12 cellular contexts compared by ENCODE assay signal in the genomic region with DNA sequence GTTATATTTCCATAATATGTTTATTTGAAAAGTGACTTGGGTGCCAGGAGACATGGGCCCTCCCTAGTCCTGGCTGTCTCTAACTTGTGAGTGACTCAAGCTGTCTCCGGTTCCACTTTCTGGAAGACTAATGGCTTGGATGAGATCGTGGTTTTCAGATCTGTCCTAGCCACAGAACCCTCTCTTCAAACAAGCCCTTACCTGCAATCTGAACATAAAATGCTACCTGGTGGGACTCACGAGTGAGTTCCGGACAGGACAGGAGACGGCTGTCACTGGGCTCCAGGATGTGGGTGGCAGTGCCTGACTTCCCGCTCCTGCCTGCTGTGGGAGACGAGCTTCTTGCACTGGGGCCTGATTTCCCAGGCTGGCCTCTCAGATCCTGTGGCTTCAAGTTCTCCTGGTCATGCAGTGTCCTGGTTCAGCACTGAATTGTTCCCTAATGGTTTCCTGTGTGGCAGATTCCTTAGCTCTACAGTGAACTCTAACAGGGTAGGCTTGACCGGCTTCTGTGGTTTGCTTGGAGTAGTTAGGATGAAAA. TPM values are rescaled to one million over a fixed set of nuclear protein-coding genes. Genes with fewer than 3 reads are reported as not detected.
DNase-seq lines count a peak whose midpoint lies in the region; ATAC-seq, FAIRE-seq and TF ChIP-seq lines count a peak whose summit lies in the region.
"Had no signal": no experiment of that assay in that cellular context is flagged by ENCODE, and none has a peak within 500 bp of the region (broad histone marks: within the 10 kb centered on the region; RNA-seq: fewer than 3 reads in every experiment).

No MANE protein-coding gene starts in this region.

- in situ Hi-C loops in GM12878 (cut with MboI) = no loop called here
- in situ Hi-C loops in KBM-7 (cut with MboI; ENCODE audit: low pct_unique_long_range_greater_than_20kb, low sequenced_read_pairs) = no loop called here

- TF ChIP-seq CTCF in cardiac muscle cell (IDR thresholded peaks at IDR 0.05; ENCODE audit: low read depth, low read length) = no peak
- TF ChIP-seq CTCF in GM12878 (IDR thresholded peaks at IDR 0.05 in 2 of 3, conservative IDR thresholded peaks at IDR 0.05 in 1 of 3; ENCODE audit: control insufficient read depth in 2 of 3, extremely low read depth in 1 of 3, insufficient read depth in 1 of 3, low read depth in 3 of 3, low read length in 3 of 3) = no peak
- TF ChIP-seq CTCF in upper lobe of left lung (IDR thresholded peaks at IDR 0.05) = no peak

- ATAC-seq in left cardiac atrium = no peak
- no peak for ATAC-seq in GM12878
- no peak for ATAC-seq in upper lobe of left lung (ENCODE audit: low FRiP score in 2 of 2)

- SMC1A ChIA-PET in GM12878 (lab: Charles Lee; ENCODE audit: uncharacterized antibody, unreplicated experiment) = interaction anchor here (1.5 kb wide), 1 partner anchor 225 kb away, joined by 3 read pairs; no protein-coding TSS in a partner anchor

- no peak for TF ChIP-seq RAD21 in GM12878 (IDR thresholded peaks at IDR 0.05; ENCODE audit: insufficient read depth, low read depth, low read length)

- peaks cover 9% of the 10 kb centered on the region for H3K79me2 ChIP-seq in GM12878 (ENCODE audit: control insufficient read depth, insufficient read depth, low read length)

- CTCF ChIA-PET in GM12878 (lab: Yijun Ruan, JAX) = interaction anchor here (0.9 to 1.1 kb wide), 3 partner anchors 9 to 229 kb away, joined by 3 read pairs; no protein-coding TSS in a partner anchor

- POLR2A ChIA-PET in GM12878 (lab: Charles Lee) = interaction anchor here (0.6 kb wide), 2 partner anchors 13 to 92 kb away, joined by 3 to 7 read pairs; no protein-coding TSS in a partner anchor

- TF ChIP-seq POLR2A in GM12878 (IDR thresholded peaks at IDR 0.05; ENCODE audit: low read depth, low read length) (no peak), upper lobe of left lung (IDR thresholded peaks at IDR 0.05) (peak in 1 of 4 donors; percentile 29)

- intact Hi-C loops in left cardiac atrium (cut with DNase I) = no loop called here
- intact Hi-C loops in GM12878 (cut with micrococcal nuclease; ENCODE audit: unreplicated experiment) = no loop called here

- no peak overlapping the region for H3K9ac ChIP-seq in GM12878 (ENCODE audit: control insufficient read depth, insufficient read depth, low read length)

- no peak overlapping the region for H3K4me3 ChIP-seq in cardiac muscle cell
- H3K4me3 ChIP-seq in GM12878 = no peak overlapping the region
- no peak overlapping the region for H3K4me3 ChIP-seq in upper lobe of left lung

- H3K36me3 ChIP-seq in cardiac muscle cell (no peaks in the 10 kb centered on the region), GM12878 (ENCODE audit: control insufficient read depth in 2 of 2, insufficient read depth in 2 of 2, low read length in 1 of 2) (peaks cover 0 to 1% of the 10 kb centered on the region in 2 experiments; a peak in 2 of 4 replicates), upper lobe of left lung (peaks cover 0 to 3% (median 0%) of the 10 kb centered on the region in 4 donors)

- no peak for DNase-seq in cardiac muscle cell (ENCODE audit: low read depth in 1 of 2, low spot score in 1 of 2)
- no peak for DNase-seq in left cardiac atrium
- DNase-seq in GM12878 (ENCODE audit: low read depth, low spot score) = no peak
- peak in 1 of 2 donors; percentile 39 for DNase-seq in upper lobe of left lung
- no peak for DNase-seq in KBM-7
- DNase-seq in nucleus accumbens (lab: John Stamatoyannopoulos, UW) = no peak
- no peak for DNase-seq in SHP77 treated with DMSO at 0.1 percent for 48 hours (lab: John Stamatoyannopoulos, UW)
- DNase-seq: activated naive CD4-positive, alpha-beta T cell; NK-92 treated with Interleukin-12 subunit alpha and Interleukin-12 subunit beta, amount 100 ng/mL, for 24 hours; stimulated activated CD4-positive, alpha-beta T cell treated with anti-CD3 and anti-CD28 coated beads, Interleukin-2, amount 100 ng/mL, for 24 hours had no signal

- RAD21 ChIA-PET in GM12878 (lab: Charles Lee; ENCODE audit: unreplicated experiment) = no interaction called here

- no peak overlapping the region for H2AFZ ChIP-seq in GM12878 (ENCODE audit: control insufficient read depth, low read depth, low read length)

- no peak overlapping the region for H3K4me2 ChIP-seq in GM12878 (ENCODE audit: control insufficient read depth, insufficient read depth)

- H3K27me3 ChIP-seq in cardiac muscle cell (no peaks in the 10 kb centered on the region), GM12878 (replicated peaks in 1 of 2; ENCODE audit: control insufficient read depth in 2 of 2, insufficient read depth in 2 of 2, low read length in 1 of 2) (no peaks in the 10 kb centered on the region), layer of hippocampus (ENCODE audit: control insufficient read depth, insufficient read depth, low read length) (no peaks in the 10 kb centered on the region), upper lobe of left lung (no peaks in the 10 kb centered on the region)

- 90% methylated on average over 8 of the region's 8 CpGs for WGBS in GM12878 (ENCODE audit: insufficient coverage, insufficient replicate concordance, low lambda C conversion rate, missing lambda C conversion rate)
- 57 to 82% methylated on average over 1 to 8 of the region's 8 CpGs for WGBS in upper lobe of left lung, 2 donors

- H3K4me1 ChIP-seq in cardiac muscle cell (ENCODE audit: low read depth) = peaks cover 23% of the 10 kb centered on the region
- H3K4me1 ChIP-seq in GM12878 (ENCODE audit: control insufficient read depth, insufficient read depth, low read length) = peaks cover 7% of the 10 kb centered on the region
- H3K4me1 ChIP-seq in upper lobe of left lung = peaks cover 22 to 41% (median 30%) of the 10 kb centered on the region in 4 donors

- H3K9me3 ChIP-seq in cardiac muscle cell (ENCODE audit: low read depth) (no peaks in the 10 kb centered on the region), GM12878 (replicated peaks; ENCODE audit: control insufficient read depth, insufficient read depth, low read length) (no peaks in the 10 kb centered on the region), upper lobe of left lung (no peaks in the 10 kb centered on the region)

- TF ChIP-seq EP300 in GM12878 (IDR thresholded peaks at IDR 0.05; ENCODE audit: borderline replicate concordance in 1 of 2, control insufficient read depth in 1 of 2, low read depth in 2 of 2, low read length in 2 of 2) = no peak
- no peak for TF ChIP-seq EP300 in upper lobe of left lung (IDR thresholded peaks at IDR 0.05)

- H4K20me1 ChIP-seq in GM12878 (ENCODE audit: control insufficient read depth, insufficient read depth) = no peaks in the 10 kb centered on the region; the same call in 1 of the 2 replicates

- BruUV-seq in GM12878 (replicated peaks; lab: Mats Ljungman, UMichigan) = no TSS peak

- peak overlapping the region; percentile 79 for H3K27ac ChIP-seq in cardiac muscle cell
- H3K27ac ChIP-seq in GM12878 (ENCODE audit: control insufficient read depth, insufficient read depth) = peak overlapping the region; percentile 10; the same call in 1 of the 2 replicates
- H3K27ac ChIP-seq in layer of hippocampus (ENCODE audit: low read depth, low read length) = peak overlapping the region; percentile 72
- peak overlapping the region in 3 of 4 donors; percentile 27 to 58 (median 54) for H3K27ac ChIP-seq in upper lobe of left lung

- no peak for FAIRE-seq in GM12878 (lab: Jason Lieb, UNC)
- FAIRE-seq: TTC549 had no signal

TF ChIP-seq in GM12878, 131 proteins besides CTCF, POLR2A, EP300 and RAD21 (continues in another document):
- no peak for TF ChIP-seq CBX5 (IDR thresholded peaks at IDR 0.05; ENCODE audit: low read depth)
- TF ChIP-seq, protein P1, sequence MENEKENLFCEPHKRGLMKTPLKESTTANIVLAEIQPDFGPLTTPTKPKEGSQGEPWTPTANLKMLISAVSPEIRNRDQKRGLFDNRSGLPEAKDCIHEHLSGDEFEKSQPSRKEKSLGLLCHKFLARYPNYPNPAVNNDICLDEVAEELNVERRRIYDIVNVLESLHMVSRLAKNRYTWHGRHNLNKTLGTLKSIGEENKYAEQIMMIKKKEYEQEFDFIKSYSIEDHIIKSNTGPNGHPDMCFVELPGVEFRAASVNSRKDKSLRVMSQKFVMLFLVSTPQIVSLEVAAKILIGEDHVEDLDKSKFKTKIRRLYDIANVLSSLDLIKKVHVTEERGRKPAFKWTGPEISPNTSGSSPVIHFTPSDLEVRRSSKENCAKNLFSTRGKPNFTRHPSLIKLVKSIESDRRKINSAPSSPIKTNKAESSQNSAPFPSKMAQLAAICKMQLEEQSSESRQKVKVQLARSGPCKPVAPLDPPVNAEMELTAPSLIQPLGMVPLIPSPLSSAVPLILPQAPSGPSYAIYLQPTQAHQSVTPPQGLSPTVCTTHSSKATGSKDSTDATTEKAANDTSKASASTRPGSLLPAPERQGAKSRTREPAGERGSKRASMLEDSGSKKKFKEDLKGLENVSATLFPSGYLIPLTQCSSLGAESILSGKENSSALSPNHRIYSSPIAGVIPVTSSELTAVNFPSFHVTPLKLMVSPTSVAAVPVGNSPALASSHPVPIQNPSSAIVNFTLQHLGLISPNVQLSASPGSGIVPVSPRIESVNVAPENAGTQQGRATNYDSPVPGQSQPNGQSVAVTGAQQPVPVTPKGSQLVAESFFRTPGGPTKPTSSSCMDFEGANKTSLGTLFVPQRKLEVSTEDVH (IDR thresholded peaks at IDR 0.05; ENCODE audit: low read depth, partially characterized antibody) = no peak

RNA-seq across cellular contexts. Expression of gene PFKFB3, which starts 26.0 kb away (rescaled TPM):
- total RNA-seq in cardiac muscle cell (47.6 and 55.8 TPM in 2 replicates), left cardiac atrium (10 to 100 TPM; 30.7 to 56.1 TPM), GM12878 (2014; rRNA removed) (13.0 and 14.7 TPM in 2 replicates), GM12878 (2014; rRNA removed; fragmentation: Illumina TruSeq; extraction: Trizol) (7.9 and 8.1 TPM in 2 replicates), GM12878 (2021) (23.5 and 26.8 TPM in 2 replicates), upper lobe of left lung (100 to 1,000 TPM in 1 of 6 donors, 10 to 100 TPM in 5; 48.2 to 236 (median 83.5) TPM)
- polyA plus RNA-seq in cardiac muscle cell (37.1 and 47.6 TPM in 2 replicates), GM12878 (2011; rRNA removed) (21.8 and 46.7 TPM in 2 replicates), GM12878 (2014; fragmentation: Illumina TruSeq; extraction: Trizol) (10.2 and 14.2 TPM in 2 replicates), GM12878 (2014; fragmentation: Nextera tagmentation; extraction: Ambion mirVana) (1 to 10 TPM; 1.6 to 2.6 TPM), GM12878 (2014; rRNA removed) (13.3 and 14.6 TPM in 2 replicates), GM12878 (2016; fragmentation: Nextera tagmentation; extraction: Ambion mirVana) (10 to 100 TPM; 18.8 to 19.4 TPM)
- total RNA-seq in GM12878 (2013; cell fraction: nucleolus; rRNA removed) = 217 and 258 TPM in 2 replicates
- 6.9 TPM for polyA plus RNA-seq in GM12878 (2011; ENCODE audit: low read depth)
- 38.7 and 47.0 TPM in 2 replicates for polyA plus RNA-seq in GM12878 (2011; cell fraction: cytosol; rRNA removed)
- polyA plus RNA-seq in GM12878 (2011; cell fraction: nucleus; rRNA removed) = 115 and 127 TPM in 2 replicates
- polyA plus RNA-seq in GM12878 (2012) = 14.6 and 20.5 TPM in 2 replicates
- polyA minus RNA-seq in GM12878 (2011; rRNA and poly(A)+ RNA removed) = 48.5 and 62.2 TPM in 2 replicates
- 12.2 and 18.8 TPM in 2 replicates for polyA minus RNA-seq in GM12878 (2011; cell fraction: cytosol; rRNA and poly(A)+ RNA removed)
- polyA minus RNA-seq in GM12878 (2011; cell fraction: nucleus; rRNA and poly(A)+ RNA removed) = 57.4 and 65.9 TPM in 2 replicates

Comparison
In these comparisons a context has a peak if more than half of its experiments do, and no peak if none do; other contexts are left out.
1. H3K27ac ChIP-seq: peak in every context shown above with its lines; median percentile 79 in cardiac muscle cell; 72 in layer of hippocampus; 54 in upper lobe of left lung; 10 in GM12878.